14 cellular contexts compared by ENCODE assay signal in genomic region chr16:75025766-75026165, GRCh38. TPM values are rescaled to one million over a fixed set of nuclear protein-coding genes. Genes with fewer than 3 reads are reported as not detected.
DNase-seq lines count a peak whose midpoint lies in the region; TF ChIP-seq lines count a peak whose summit lies in the region.
"Had no signal": no experiment of that assay in that cellular context is flagged by ENCODE, and none has a peak within 500 bp of the region (broad histone marks: within the 10 kb centered on the region; RNA-seq: fewer than 3 reads in every experiment).

No MANE protein-coding gene starts in this region.

- H3K27me3 ChIP-seq in esophagus (ENCODE audit: control insufficient read depth in 1 of 2, insufficient read depth in 2 of 2, low read length in 2 of 2) (no peaks in the 10 kb centered on the region), parathyroid adenoma (ENCODE audit: control insufficient read depth, insufficient read depth, low read length) (no peaks in the 10 kb centered on the region)
- H3K27me3 ChIP-seq: BLaER1 had no signal

- H3K27ac ChIP-seq in esophagus (ENCODE audit: low read depth in 2 of 2, low read length in 1 of 2) (peak overlapping the region; percentile 57 to 73), parathyroid adenoma (peak overlapping the region; percentile 37)
- H3K27ac ChIP-seq: BLaER1 had no signal

- no peak overlapping the region for H3K9ac ChIP-seq in parathyroid adenoma
- H3K9ac ChIP-seq: BLaER1 had no signal

- H2AFZ ChIP-seq in parathyroid adenoma, result no peak overlapping the region

- WGBS in esophagus, 2 donors, result 32 to 51% methylated on average over 3 of the region's 3 CpGs

- H3K4me3 ChIP-seq in esophagus (ENCODE audit: low read depth in 1 of 2, low read length in 2 of 2) (no peak overlapping the region), parathyroid adenoma (ENCODE audit: low read depth, low read length) (no peak overlapping the region)
- H3K4me3 ChIP-seq: BLaER1 had no signal

- H3K9me3 ChIP-seq in esophagus (ENCODE audit: control insufficient read depth in 2 of 2, insufficient read depth in 1 of 2, low read depth in 1 of 2, low read length in 1 of 2), result peaks cover 0 to 2% of the 10 kb centered on the region in 2 donors
- H3K9me3 ChIP-seq in parathyroid adenoma (ENCODE audit: control insufficient read depth, low read length), result no peaks in the 10 kb centered on the region

- H3K36me3 ChIP-seq in esophagus (ENCODE audit: control insufficient read depth in 2 of 2, insufficient read depth in 2 of 2, low read length in 1 of 2) (peaks cover 0 to 2% of the 10 kb centered on the region in 2 donors), parathyroid adenoma (ENCODE audit: control insufficient read depth, insufficient read depth, low read length) (no peaks in the 10 kb centered on the region)

- H3K4me1 ChIP-seq in esophagus (ENCODE audit: control insufficient read depth in 2 of 2, insufficient read depth in 2 of 2, low read length in 1 of 2) (no peaks in the 10 kb centered on the region), parathyroid adenoma (peaks cover 5% of the 10 kb centered on the region)

- peaks cover 34% of the 10 kb centered on the region for H3K79me2 ChIP-seq in parathyroid adenoma

- DNase-seq in AG20443 (ENCODE audit: low spot score) (peak; percentile 10), OCI-M1 (lab: John Stamatoyannopoulos, UW) (peak; percentile 59), GF-D8 (lab: John Stamatoyannopoulos, UW) (no peak), NCI-H2029 treated with DMSO at 0.1 percent for 48 hours (lab: John Stamatoyannopoulos, UW) (no peak), KG1 (lab: John Stamatoyannopoulos, UW) (no peak), amniotic stem cell (lab: John Stamatoyannopoulos, UW) (no peak)
- DNase-seq: activated CD4-positive, alpha-beta T cell treated with anti-CD3 and anti-CD28 coated beads for 36 hours; effector CD8-positive, alpha-beta T cell; NCI-H2081; nucleus accumbens; SHP77 treated with DMSO at 0.1 percent for 48 hours had no signal

- no peak overlapping the region for H3K4me2 ChIP-seq in parathyroid adenoma (ENCODE audit: low read length)
- H3K4me2 ChIP-seq: BLaER1 had no signal

- no peak for TF ChIP-seq CTCF in parathyroid adenoma (IDR thresholded peaks at IDR 0.05)

RNA-seq across cellular contexts. Expression of gene ZNRF1, which starts 26.9 kb away (rescaled TPM):
- polyA plus RNA-seq in esophagus, result 10 to 100 TPM; 36.2 to 39.5 TPM

RNA-seq across cellular contexts. Expression of gene WDR59, which starts 40.8 kb away (rescaled TPM):
- 10 to 100 TPM; 16.1 to 27.6 TPM for polyA plus RNA-seq in esophagus

Comparison
In these comparisons a context has a peak if more than half of its experiments do, and no peak if none do; other contexts are left out.
1. DNase-seq: peak in AG20443 (single experiment) and OCI-M1 (single experiment); none in GF-D8 (single experiment), NCI-H2029 treated with DMSO at 0.1 percent for 48 hours (single experiment), KG1 (single experiment) and amniotic stem cell (single experiment).